In the genomic region with DNA sequence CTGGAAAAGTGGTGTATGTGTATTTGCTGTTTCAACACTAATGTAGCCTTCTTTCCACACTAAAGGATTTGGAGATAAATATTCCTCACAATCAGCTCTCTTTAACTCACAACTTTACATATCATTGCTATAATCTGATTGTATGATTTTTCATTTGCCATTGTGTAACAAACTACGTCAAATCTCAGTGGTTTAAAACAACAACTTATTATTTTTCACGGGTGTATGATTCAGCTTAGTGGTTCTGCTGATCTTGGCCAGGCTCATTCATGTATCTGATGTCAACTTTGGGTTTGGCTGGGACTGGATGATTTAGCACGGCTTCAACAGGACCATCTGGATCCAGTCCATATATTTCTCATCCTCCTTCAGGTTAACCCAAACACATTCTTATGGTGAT, we compare ENCODE assay signal across 20 cellular contexts.
"Had no signal": no experiment of that assay in that cellular context is flagged by ENCODE, and none has a peak within 500 bp of the region (broad histone marks: within the 10 kb centered on the region; RNA-seq: fewer than 3 reads in every experiment).

No MANE protein-coding gene starts in this region.

- DNase-seq: activated CD4-positive, alpha-beta memory T cell treated with anti-CD3 and anti-CD28 coated beads, Interleukin-2, amount 10 ng/mL, durations not matched to agents 7 days and 5 days; activated CD4-positive, alpha-beta T cell treated with anti-CD3 and anti-CD28 coated beads, Interleukin-2, amount 10 ng/mL, durations not matched to agents 24 days and 14 days; activated effector memory CD4-positive, alpha-beta T cell treated with anti-CD3 and anti-CD28 coated beads, Interleukin-2, amount 50 U/mL, for 16 hours; activated naive CD4-positive, alpha-beta T cell treated with anti-CD3 and anti-CD28 coated beads, Interleukin-2, amount 10 ng/mL, durations not matched to agents 7 days and 5 days; activated T-cell treated with anti-CD3 and anti-CD28 coated beads, Interleukin-2, amount 50 U/mL, for 72 hours; cortex of kidney; gastrocnemius medialis; head of caudate nucleus; hypothalamus; left ventricle myocardium superior; spleen; stimulated activated CD4-positive, alpha-beta T cell treated with anti-CD3 and anti-CD28 coated beads, Interleukin-4, amount 100 ng/mL, for 24 hours; stimulated activated naive CD4-positive, alpha-beta T cell treated with Interleukin-2 at 50 U/mL for 16 hours; substantia nigra; thyroid gland; upper lobe of right lung had no signal

- ATAC-seq: activated CD4-positive, CD25-positive, alpha-beta regulatory T cell treated with anti-CD3 and anti-CD28 coated beads, Interleukin-2, amount 50 U/mL, for 24 hours; activated T-cell treated with anti-CD3 and anti-CD28 coated beads, Interleukin-2, amount 50 U/mL, for 72 hours; gastrocnemius medialis; left ventricle myocardium superior; natural killer cell treated with Interleukin-12 subunit alpha and Interleukin-12 subunit beta and Interleukin-15 and Interleukin-18, amount 100 ng/mL, for 72 hours; upper lobe of right lung had no signal

- H3K4me3 ChIP-seq: gastrocnemius medialis, prostate gland, spleen, thyroid gland, upper lobe of right lung had no signal

- H3K4me1 ChIP-seq: gastrocnemius medialis, prostate gland, thyroid gland, upper lobe of right lung had no signal

- H3K36me3 ChIP-seq: gastrocnemius medialis, prostate gland, spleen, thyroid gland, upper lobe of right lung had no signal

- H3K27ac ChIP-seq: gastrocnemius medialis, prostate gland, spleen, thyroid gland, upper lobe of right lung, VCaP had no signal

- H3K27me3 ChIP-seq: gastrocnemius medialis, thyroid gland, upper lobe of right lung had no signal

- H3K9me3 ChIP-seq: gastrocnemius medialis, prostate gland, spleen, thyroid gland, upper lobe of right lung had no signal
